Comparison of ENCODE assay signal across 1 cellular context in the genomic region with DNA sequence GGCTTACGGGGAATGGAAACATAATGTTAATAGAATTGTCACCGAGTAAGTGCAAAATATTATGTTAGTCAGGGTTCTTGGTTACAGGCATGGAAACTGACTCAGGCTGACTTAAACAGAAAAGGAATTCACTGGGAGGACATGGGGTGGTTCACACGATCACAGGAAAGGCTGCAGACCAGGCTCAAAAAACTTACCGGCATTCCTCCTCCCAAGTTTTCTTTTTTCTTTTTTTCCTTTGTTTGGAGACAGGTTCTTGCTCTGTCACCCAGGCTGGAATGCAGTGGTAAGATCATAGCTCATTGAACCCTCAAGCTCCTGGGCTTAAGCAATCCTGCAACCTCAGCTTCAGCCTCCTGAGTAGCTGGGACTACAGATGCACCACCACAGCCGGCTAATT.
TF ChIP-seq lines count a peak whose summit lies in the region.

No MANE protein-coding gene starts in this region.

TF ChIP-seq in SK-N-SH treated with all-trans-retinoic acid at 6 μM for 48 hours, 23 proteins besides CTCF, POLR2A, EP300 and RAD21 (continued from another document):
- TF ChIP-seq ARNTL (CRISPR knock-in tag; IDR thresholded peaks at IDR 0.05; ENCODE audit: borderline replicate concordance, low read depth) (no peak), ESRRG (CRISPR knock-in tag; IDR thresholded peaks at IDR 0.05) (no peak), TCF4 (CRISPR knock-in tag; IDR thresholded peaks at IDR 0.05; ENCODE audit: borderline replicate concordance) (no peak), RARB (CRISPR knock-in tag; IDR thresholded peaks at IDR 0.05) (no peak), ZFP3 (CRISPR knock-in tag; IDR thresholded peaks at IDR 0.05) (no peak), CSDC2 (CRISPR knock-in tag; IDR thresholded peaks at IDR 0.05) (no peak)
